13 cellular contexts compared by ENCODE assay signal in genomic region chr12:24256636-24257150, GRCh38.
"Had no signal": no experiment of that assay in that cellular context is flagged by ENCODE, and none has a peak within 500 bp of the region (broad histone marks: within the 10 kb centered on the region; RNA-seq: fewer than 3 reads in every experiment).

No MANE protein-coding gene starts in this region.

- H3K4me3 ChIP-seq: breast epithelium, left ventricle myocardium inferior, ovary, thoracic aorta had no signal

- H3K4me1 ChIP-seq: breast epithelium, left ventricle myocardium inferior had no signal

- DNase-seq: activated CD4-positive, alpha-beta T cell treated with anti-CD3 and anti-CD28 coated beads, Interleukin-2, amount 10 ng/mL, durations not matched to agents 7 days and 5 days; activated naive CD4-positive, alpha-beta T cell; activated T-cell treated with anti-CD3 and anti-CD28 coated beads for 4 hours; aorta; kidney; left ventricle myocardium inferior; naive thymus-derived CD8-positive, alpha-beta T cell; ovary had no signal

- H3K4me1 Mint-ChIP-seq: activated CD4-positive, alpha-beta T cell treated with anti-CD3 and anti-CD28 coated beads, Interleukin-2, amount 10 ng/mL, durations not matched to agents 7 days and 5 days; memory B cell; naive thymus-derived CD8-positive, alpha-beta T cell; stimulated activated effector memory CD8-positive, alpha-beta T cell treated with anti-CD3 and anti-CD28 coated beads, Interleukin-12 subunit alpha, Interleukin-12 subunit beta, amount 100 ng/mL, for 72 hours had no signal

- H3K27ac Mint-ChIP-seq: activated CD4-positive, alpha-beta T cell treated with anti-CD3 and anti-CD28 coated beads, Interleukin-2, amount 10 ng/mL, durations not matched to agents 7 days and 5 days; dendritic cell treated with granulocyte-macrophage colony-stimulating factor and Interleukin-4, amounts not matched to agents 40 ng/mL and 50 ng/mL, for 4 days; memory B cell; naive thymus-derived CD8-positive, alpha-beta T cell; stimulated activated effector memory CD8-positive, alpha-beta T cell treated with anti-CD3 and anti-CD28 coated beads, Interleukin-12 subunit alpha, Interleukin-12 subunit beta, amount 100 ng/mL, for 72 hours had no signal

- H3K27me3 ChIP-seq: breast epithelium, ovary had no signal

- H3K4me3 Mint-ChIP-seq: activated CD4-positive, alpha-beta T cell treated with anti-CD3 and anti-CD28 coated beads, Interleukin-2, amount 10 ng/mL, durations not matched to agents 7 days and 5 days; dendritic cell treated with granulocyte-macrophage colony-stimulating factor and Interleukin-4, amounts not matched to agents 40 ng/mL and 50 ng/mL, for 4 days; memory B cell; naive thymus-derived CD8-positive, alpha-beta T cell; stimulated activated effector memory CD8-positive, alpha-beta T cell treated with anti-CD3 and anti-CD28 coated beads, Interleukin-12 subunit alpha, Interleukin-12 subunit beta, amount 100 ng/mL, for 72 hours had no signal

- H3K36me3 Mint-ChIP-seq: naive thymus-derived CD8-positive, alpha-beta T cell; stimulated activated effector memory CD8-positive, alpha-beta T cell treated with anti-CD3 and anti-CD28 coated beads, Interleukin-12 subunit alpha, Interleukin-12 subunit beta, amount 100 ng/mL, for 72 hours had no signal

- H3K27me3 Mint-ChIP-seq: activated CD4-positive, alpha-beta T cell treated with anti-CD3 and anti-CD28 coated beads, Interleukin-2, amount 10 ng/mL, durations not matched to agents 7 days and 5 days; dendritic cell treated with granulocyte-macrophage colony-stimulating factor and Interleukin-4, amounts not matched to agents 40 ng/mL and 50 ng/mL, for 4 days; memory B cell; naive thymus-derived CD8-positive, alpha-beta T cell had no signal

- H3K9me3 Mint-ChIP-seq: activated CD4-positive, alpha-beta T cell treated with anti-CD3 and anti-CD28 coated beads, Interleukin-2, amount 10 ng/mL, durations not matched to agents 7 days and 5 days had no signal

- H3K36me3 ChIP-seq: breast epithelium, left ventricle myocardium inferior, ovary, thoracic aorta had no signal

- H3K27ac ChIP-seq: breast epithelium, left ventricle myocardium inferior, ovary, thoracic aorta had no signal

- H3K9me3 ChIP-seq: breast epithelium, ovary, thoracic aorta had no signal
